ENCODE assay signal across 1 cellular context in the genomic region with DNA sequence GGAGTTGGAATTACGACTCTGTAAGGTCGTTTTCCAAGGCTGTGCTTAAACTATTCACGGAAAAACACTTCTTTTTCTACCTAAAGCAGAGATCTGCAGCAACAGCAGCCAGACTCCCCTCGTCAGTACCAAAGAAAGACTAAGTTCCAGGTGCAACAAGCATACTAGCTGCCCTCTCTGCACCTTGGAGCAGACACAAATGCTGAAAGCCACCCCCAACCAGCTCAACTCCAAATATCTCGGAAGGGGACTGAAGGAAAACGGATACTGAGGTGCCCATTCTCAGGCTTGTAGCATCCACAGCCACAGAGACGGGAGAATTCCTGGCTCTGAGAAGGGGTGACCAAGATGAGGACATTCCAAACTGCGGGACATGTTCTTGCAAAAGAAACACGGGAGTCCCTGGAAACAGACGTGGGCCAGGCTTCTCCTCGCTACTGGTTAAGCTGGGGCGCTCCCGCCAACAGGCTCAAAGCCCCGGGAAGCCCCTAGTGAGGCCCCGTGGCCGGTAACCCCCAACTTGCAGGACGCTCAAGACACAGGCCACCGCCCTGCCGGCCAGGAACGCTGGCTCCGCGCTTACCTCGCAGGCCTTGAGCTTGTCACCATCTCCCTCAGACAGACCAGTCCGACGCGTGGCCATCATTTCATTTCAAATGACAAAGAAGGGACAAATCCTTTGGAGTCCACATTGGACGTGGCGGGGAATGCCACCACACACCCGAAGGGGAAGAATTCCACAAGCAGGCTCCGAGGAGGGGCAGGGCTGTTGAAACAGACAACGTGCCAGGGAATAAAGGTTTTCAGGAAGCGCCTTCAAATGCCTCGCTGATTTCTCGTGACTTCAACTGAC.
TF ChIP-seq lines count a peak whose summit lies in the region.

No MANE protein-coding gene starts in this region.

TF ChIP-seq in GM23338, 12 proteins besides CTCF, POLR2A, EP300 and RAD21 (continued from another document):
- TF ChIP-seq, protein P1, sequence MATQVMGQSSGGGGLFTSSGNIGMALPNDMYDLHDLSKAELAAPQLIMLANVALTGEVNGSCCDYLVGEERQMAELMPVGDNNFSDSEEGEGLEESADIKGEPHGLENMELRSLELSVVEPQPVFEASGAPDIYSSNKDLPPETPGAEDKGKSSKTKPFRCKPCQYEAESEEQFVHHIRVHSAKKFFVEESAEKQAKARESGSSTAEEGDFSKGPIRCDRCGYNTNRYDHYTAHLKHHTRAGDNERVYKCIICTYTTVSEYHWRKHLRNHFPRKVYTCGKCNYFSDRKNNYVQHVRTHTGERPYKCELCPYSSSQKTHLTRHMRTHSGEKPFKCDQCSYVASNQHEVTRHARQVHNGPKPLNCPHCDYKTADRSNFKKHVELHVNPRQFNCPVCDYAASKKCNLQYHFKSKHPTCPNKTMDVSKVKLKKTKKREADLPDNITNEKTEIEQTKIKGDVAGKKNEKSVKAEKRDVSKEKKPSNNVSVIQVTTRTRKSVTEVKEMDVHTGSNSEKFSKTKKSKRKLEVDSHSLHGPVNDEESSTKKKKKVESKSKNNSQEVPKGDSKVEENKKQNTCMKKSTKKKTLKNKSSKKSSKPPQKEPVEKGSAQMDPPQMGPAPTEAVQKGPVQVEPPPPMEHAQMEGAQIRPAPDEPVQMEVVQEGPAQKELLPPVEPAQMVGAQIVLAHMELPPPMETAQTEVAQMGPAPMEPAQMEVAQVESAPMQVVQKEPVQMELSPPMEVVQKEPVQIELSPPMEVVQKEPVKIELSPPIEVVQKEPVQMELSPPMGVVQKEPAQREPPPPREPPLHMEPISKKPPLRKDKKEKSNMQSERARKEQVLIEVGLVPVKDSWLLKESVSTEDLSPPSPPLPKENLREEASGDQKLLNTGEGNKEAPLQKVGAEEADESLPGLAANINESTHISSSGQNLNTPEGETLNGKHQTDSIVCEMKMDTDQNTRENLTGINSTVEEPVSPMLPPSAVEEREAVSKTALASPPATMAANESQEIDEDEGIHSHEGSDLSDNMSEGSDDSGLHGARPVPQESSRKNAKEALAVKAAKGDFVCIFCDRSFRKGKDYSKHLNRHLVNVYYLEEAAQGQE (IDR thresholded peaks at IDR 0.05; ENCODE audit: unreplicated experiment) = no peak
- TF ChIP-seq EZH2phosphoT487 (IDR thresholded peaks at IDR 0.05; ENCODE audit: unreplicated experiment) = no peak
- TF ChIP-seq EZH2 (IDR thresholded peaks at IDR 0.05; ENCODE audit: low read depth, unreplicated experiment) = no peak
- TF ChIP-seq ZNF331 (CRISPR knock-in tag; IDR thresholded peaks at IDR 0.05; ENCODE audit: low read depth) = no peak
- no peak for TF ChIP-seq ZNF114 (CRISPR knock-in tag; IDR thresholded peaks at IDR 0.05)
- TF ChIP-seq STAT1 (IDR thresholded peaks at IDR 0.05; ENCODE audit: unreplicated experiment) = no peak
- no peak for TF ChIP-seq POLR2AphosphoS5 (IDR thresholded peaks at IDR 0.05; ENCODE audit: low read depth)
